In genomic region chr17:81494984-81495383, GRCh38 we compare ENCODE assay signal across 2 cellular contexts.
TF ChIP-seq lines count a peak whose summit lies in the region.

No MANE protein-coding gene starts in this region.

TF ChIP-seq in HCT116, 20 proteins besides CTCF, POLR2A, EP300 and RAD21:
- TF ChIP-seq, protein P1, sequence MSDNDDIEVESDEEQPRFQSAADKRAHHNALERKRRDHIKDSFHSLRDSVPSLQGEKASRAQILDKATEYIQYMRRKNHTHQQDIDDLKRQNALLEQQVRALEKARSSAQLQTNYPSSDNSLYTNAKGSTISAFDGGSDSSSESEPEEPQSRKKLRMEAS (IDR thresholded peaks at IDR 0.05) = 0 out of 2 replicates have a peak, but pooled peaks have one; percentile 22
- TF ChIP-seq JUND (IDR thresholded peaks at IDR 0.05) (no peak), SRF (IDR thresholded peaks at IDR 0.05; ENCODE audit: low read depth) (no peak), ZNF274 (IDR thresholded peaks at IDR 0.05; ENCODE audit: low read depth, low read length) (no peak), TCF7L2 (IDR thresholded peaks at IDR 0.05; ENCODE audit: borderline replicate concordance, extremely low read depth, insufficient read depth, insufficient read length) (no peak), POLR2AphosphoS5 (IDR thresholded peaks at IDR 0.05; ENCODE audit: low read depth, low read length) (peak; percentile 45; the same call in 1 of the 2 replicates), ZFX (IDR thresholded peaks at IDR 0.05) (no peak), REST (IDR thresholded peaks at IDR 0.05; ENCODE audit: low read depth) (no peak), FOSL1 (IDR thresholded peaks at IDR 0.05; ENCODE audit: low read depth) (no peak), CEBPB (IDR thresholded peaks at IDR 0.05; ENCODE audit: low read depth) (no peak), EZH2 (IDR thresholded peaks at IDR 0.05) (no peak), SP1 (IDR thresholded peaks at IDR 0.05; ENCODE audit: low read depth) (no peak), SIN3A (IDR thresholded peaks at IDR 0.05; ENCODE audit: low read depth) (no peak)
- TF ChIP-seq, protein P2, sequence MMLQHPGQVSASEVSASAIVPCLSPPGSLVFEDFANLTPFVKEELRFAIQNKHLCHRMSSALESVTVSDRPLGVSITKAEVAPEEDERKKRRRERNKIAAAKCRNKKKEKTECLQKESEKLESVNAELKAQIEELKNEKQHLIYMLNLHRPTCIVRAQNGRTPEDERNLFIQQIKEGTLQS (IDR thresholded peaks at IDR 0.05) = no peak
TF ChIP-seq in HCT116: peak in this region for 2.

TF ChIP-seq in H1, 55 proteins besides CTCF, POLR2A, EP300 and RAD21:
- TF ChIP-seq, protein P1 (IDR thresholded peaks at IDR 0.05) = peak; percentile 58
- TF ChIP-seq, protein P3, sequence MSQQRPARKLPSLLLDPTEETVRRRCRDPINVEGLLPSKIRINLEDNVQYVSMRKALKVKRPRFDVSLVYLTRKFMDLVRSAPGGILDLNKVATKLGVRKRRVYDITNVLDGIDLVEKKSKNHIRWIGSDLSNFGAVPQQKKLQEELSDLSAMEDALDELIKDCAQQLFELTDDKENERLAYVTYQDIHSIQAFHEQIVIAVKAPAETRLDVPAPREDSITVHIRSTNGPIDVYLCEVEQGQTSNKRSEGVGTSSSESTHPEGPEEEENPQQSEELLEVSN (IDR thresholded peaks at IDR 0.05) = peak; percentile 12; the same call in 1 of the 2 replicates
- no peak for TF ChIP-seq SP4 (IDR thresholded peaks at IDR 0.05; ENCODE audit: low read length)
- TF ChIP-seq, protein P4, sequence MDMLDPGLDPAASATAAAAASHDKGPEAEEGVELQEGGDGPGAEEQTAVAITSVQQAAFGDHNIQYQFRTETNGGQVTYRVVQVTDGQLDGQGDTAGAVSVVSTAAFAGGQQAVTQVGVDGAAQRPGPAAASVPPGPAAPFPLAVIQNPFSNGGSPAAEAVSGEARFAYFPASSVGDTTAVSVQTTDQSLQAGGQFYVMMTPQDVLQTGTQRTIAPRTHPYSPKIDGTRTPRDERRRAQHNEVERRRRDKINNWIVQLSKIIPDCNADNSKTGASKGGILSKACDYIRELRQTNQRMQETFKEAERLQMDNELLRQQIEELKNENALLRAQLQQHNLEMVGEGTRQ (IDR thresholded peaks at IDR 0.05; ENCODE audit: low read length) = peak; percentile 72
